In the genomic region with DNA sequence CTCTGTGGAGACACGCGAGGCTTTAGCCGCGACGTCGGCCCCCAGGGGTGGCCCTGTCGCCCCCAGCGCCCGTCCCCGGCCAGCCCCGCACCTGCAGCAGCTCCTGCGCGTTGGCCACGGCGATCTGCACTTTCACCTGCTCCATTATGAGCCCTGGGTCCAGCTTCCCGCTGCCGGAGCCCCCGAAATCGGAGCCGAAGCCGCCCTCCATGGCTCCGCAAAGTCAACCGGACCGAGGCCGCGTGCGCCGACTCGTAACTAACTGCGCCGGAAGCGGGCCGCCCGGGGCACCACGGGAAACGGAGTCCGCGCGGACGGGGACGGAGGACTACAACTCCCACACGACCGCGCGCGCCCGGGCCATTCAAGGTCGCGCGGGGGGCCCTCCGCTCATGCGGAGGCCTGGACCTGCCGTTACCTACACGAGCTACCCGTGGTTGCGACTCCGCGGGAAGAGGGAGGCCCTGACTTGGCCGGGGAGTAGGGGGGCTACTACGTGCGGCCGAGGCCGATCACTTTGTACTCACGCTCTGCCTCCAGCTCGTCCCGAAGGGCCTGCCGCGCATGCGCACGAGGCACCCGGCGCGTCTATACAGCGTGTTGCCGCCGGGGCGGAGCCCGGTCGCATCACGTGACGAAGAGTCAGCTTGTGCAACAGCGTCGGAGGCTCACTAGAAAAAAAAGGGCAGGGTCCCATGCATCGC, we compare ENCODE assay signal across 8 cellular contexts. TPM values are rescaled to one million over a fixed set of nuclear protein-coding genes. Genes with fewer than 3 reads are reported as not detected.
DNase-seq lines count a peak whose midpoint lies in the region; ATAC-seq, FAIRE-seq and TF ChIP-seq lines count a peak whose summit lies in the region.

Gene TIMM13, minus strand, starts transcription at position 264 of the 704 bp plus-strand sequence. Its CDS starts 53 bp downstream, at position 211.

- FAIRE-seq in kidney (lab: Jason Lieb, UNC) = no peak

- peak; percentile 74 for ATAC-seq in HG03439 (IDR thresholded peaks at IDR 0.05; ENCODE audit: unreplicated experiment)

- peaks cover 8 to 11% of the 10 kb centered on the region in 2 donors for H3K4me1 ChIP-seq in kidney (ENCODE audit: control insufficient read depth in 1 of 2, insufficient read depth in 1 of 2, low read depth in 1 of 2, low read length in 2 of 2)

- H3K4me3 ChIP-seq in kidney (ENCODE audit: low read length in 2 of 2) = peak within 1 kb of the TSS; percentile 75 to 82

- no peaks in the 10 kb centered on the region for H3K36me3 ChIP-seq in kidney (ENCODE audit: control insufficient read depth in 1 of 2, insufficient read depth in 2 of 2, low read length in 2 of 2)

- peak within 1 kb of the TSS; percentile 99 to 100 for H3K27ac ChIP-seq in kidney (ENCODE audit: low read depth in 2 of 2, low read length in 2 of 2)

- no peak for TF ChIP-seq CTCF in kidney (IDR thresholded peaks at IDR 0.05; ENCODE audit: borderline replicate concordance, extremely low read depth, insufficient read depth)

- peak within 1 kb of the TSS; percentile 79 to 93 for H3K9ac ChIP-seq in kidney (ENCODE audit: low read length in 2 of 2)

- DNase-seq in Ammon's horn (ENCODE audit: low spot score) (peak; percentile 97), GM19238 (ENCODE audit: insufficient read length, low spot score) (peak; percentile 98), NCI-H510A treated with DMSO at 0.1 percent for 48 hours (lab: John Stamatoyannopoulos, UW) (peak; percentile 81), cerebellar nuclear complex (lab: John Stamatoyannopoulos, UW) (peak; percentile 72 to 89), kidney (peak; percentile 99)
- peak; percentile 95 for DNase-seq in activated CD4-positive, alpha-beta T cell treated with anti-CD3 and anti-CD28 coated beads for 1 hour
- DNase-seq in stimulated activated CD4-positive, alpha-beta T cell treated with anti-CD3 and anti-CD28 coated beads, Interleukin-15, amount 100 ng/mL, for 1 hour (ENCODE audit: low read depth in 1 of 2, low spot score in 1 of 2) = peak; percentile 91 to 94

- intact Hi-C loops in kidney (cut with DNase I) = no loop called here

- no peaks in the 10 kb centered on the region for H3K9me3 ChIP-seq in kidney (ENCODE audit: control insufficient read depth in 1 of 2, low read length in 2 of 2)

RNA-seq across cellular contexts. Expression of gene TIMM13, which starts in this region (rescaled TPM):
- 69.7 TPM for total RNA-seq in kidney
- 188 TPM for polyA plus RNA-seq in kidney (ENCODE audit: insufficient read depth, low read depth, low replicate concordance)

Comparison
In these comparisons a context has a peak if more than half of its experiments do, and no peak if none do; other contexts are left out.
1. Peak in every context shown above with its lines: DNase-seq, ATAC-seq, H3K4me3 ChIP-seq and H3K27ac ChIP-seq.